In the genomic region with DNA sequence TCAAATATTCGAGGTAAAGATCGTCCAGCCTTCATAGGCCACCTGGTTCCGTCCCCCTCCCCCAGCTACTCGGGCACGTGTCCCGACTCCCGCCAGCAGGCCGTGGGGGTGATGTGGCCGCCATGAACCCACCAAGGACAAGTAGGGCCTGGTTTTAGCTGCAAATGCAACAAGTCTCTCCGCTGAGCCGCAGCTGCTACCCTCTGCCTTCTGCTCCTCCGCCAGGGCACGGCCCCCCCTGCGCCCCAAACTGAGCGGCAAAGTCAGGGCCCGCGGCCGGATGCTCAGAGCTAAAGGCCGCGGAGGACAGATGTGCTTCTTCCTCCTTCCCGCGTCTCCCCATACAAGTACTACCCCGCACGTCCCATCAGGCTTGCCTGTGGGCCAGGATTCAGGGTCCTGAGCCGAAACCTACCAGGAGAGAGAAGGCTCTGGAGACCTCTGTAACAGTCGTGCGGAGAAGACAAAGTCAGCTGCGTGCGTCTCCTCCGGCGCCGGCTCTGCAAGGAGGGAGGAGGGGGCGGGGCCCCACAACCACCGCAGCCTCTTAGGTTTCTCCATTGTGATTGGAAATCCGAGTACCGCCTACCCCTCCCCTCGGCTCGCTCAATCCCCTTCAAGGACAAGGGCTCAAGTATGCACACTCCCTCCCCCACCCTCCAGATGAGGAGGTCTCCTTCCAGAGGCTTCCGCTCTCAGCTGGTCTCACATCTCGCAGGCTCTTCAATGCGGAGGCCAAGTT, we compare ENCODE assay signal across 8 cellular contexts. TPM values are rescaled to one million over a fixed set of nuclear protein-coding genes. Genes with fewer than 3 reads are reported as not detected.
DNase-seq lines count a peak whose midpoint lies in the region; ATAC-seq and TF ChIP-seq lines count a peak whose summit lies in the region.

A gene (minus strand): TSS at position 507 of the 742 bp plus-strand sequence. CDS start 3,171 bp downstream, outside the sequence.

- intact Hi-C loops in right lobe of liver (cut with DNase I): no loop called here

- peaks cover 45% of the 10 kb centered on the region for H4K20me1 ChIP-seq in BLaER1

- peak; percentile 61 for DNase-seq in GM19240 (ENCODE audit: insufficient read length, low spot score)
- DNase-seq in NCI-H748 treated with DMSO at 0.1 percent for 48 hours (lab: John Stamatoyannopoulos, UW): peak; percentile 80
- peak; percentile 82 to 94 for DNase-seq in activated CD4-positive, alpha-beta T cell treated with anti-CD3 and anti-CD28 coated beads, Interleukin-2, amount 50 U/mL, for 24 hours (ENCODE audit: low read depth in 1 of 2, low spot score in 1 of 2)
- peak; percentile 97 for DNase-seq in dermis blood vessel endothelial cell
- peak; percentile 77 to 85 (median 82) for DNase-seq in right lobe of liver
- peak; percentile 88 to 95 for DNase-seq in stimulated activated CD4-positive, alpha-beta T cell treated with anti-CD3 and anti-CD28 coated beads, Interleukin-4, amount 100 ng/mL, for 4 hours

- peak within 1 kb of the TSS; percentile 90 for H3K4me2 ChIP-seq in BLaER1

- H3K36me3 ChIP-seq in BLaER1: peaks cover 25% of the 10 kb centered on the region
- H3K36me3 ChIP-seq in right lobe of liver: no peaks in the 10 kb centered on the region

- peak within 1 kb of the TSS; percentile 76 for H3K4me3 ChIP-seq in BLaER1
- H3K4me3 ChIP-seq in right lobe of liver: peak within 1 kb of the TSS; percentile 50 to 61 (median 55)

- 6% methylated on average over 13 of the region's 41 CpGs for WGBS in right lobe of liver (ENCODE audit: insufficient coverage, low coverage, low lambda C conversion rate, missing lambda C conversion rate)

- H3K4me1 ChIP-seq in BLaER1: peaks cover 39% of the 10 kb centered on the region
- H3K4me1 ChIP-seq in right lobe of liver: no peaks in the 10 kb centered on the region

- H3K27ac ChIP-seq in BLaER1 (peak within 1 kb of the TSS; percentile 92), right lobe of liver (peak within 1 kb of the TSS; percentile 32 to 67 (median 62))

- ATAC-seq in HG03460 (IDR thresholded peaks at IDR 0.05; ENCODE audit: unreplicated experiment): peak; percentile 95
- ATAC-seq in right lobe of liver: peak; percentile 94 to 98 (median 96)

- no peak for TF ChIP-seq CTCF in right lobe of liver (IDR thresholded peaks at IDR 0.05)

- H3K9me3 ChIP-seq in BLaER1 (peaks cover 10% of the 10 kb centered on the region), right lobe of liver (no peaks in the 10 kb centered on the region)

- peak; percentile 63 for TF ChIP-seq POLR2A in right lobe of liver (IDR thresholded peaks at IDR 0.05)

- H3K27me3 ChIP-seq in BLaER1: no peaks in the 10 kb centered on the region
- no peaks in the 10 kb centered on the region for H3K27me3 ChIP-seq in right lobe of liver

- peak within 1 kb of the TSS; percentile 91 for H3K9ac ChIP-seq in BLaER1

RNA-seq across cellular contexts. Expression of the gene that starts here (rescaled TPM):
- total RNA-seq in dermis blood vessel endothelial cell (438 and 588 TPM in 2 replicates), right lobe of liver (10 to 100 TPM; 12.4 to 28.1 (median 17.8) TPM)

Comparison
In these comparisons a context has a peak if more than half of its experiments do, and no peak if none do; other contexts are left out.
1. Peak in every context shown above with its lines: DNase-seq, ATAC-seq, H3K4me3 ChIP-seq and H3K27ac ChIP-seq.
2. RNA of the gene that starts here (total RNA-seq): 438 to 588 TPM in dermis blood vessel endothelial cell; 12.4 to 28.1 TPM in right lobe of liver; every median in the first group is over 10 times any median in the second.